10 cellular contexts compared by ENCODE assay signal in the genomic region with DNA sequence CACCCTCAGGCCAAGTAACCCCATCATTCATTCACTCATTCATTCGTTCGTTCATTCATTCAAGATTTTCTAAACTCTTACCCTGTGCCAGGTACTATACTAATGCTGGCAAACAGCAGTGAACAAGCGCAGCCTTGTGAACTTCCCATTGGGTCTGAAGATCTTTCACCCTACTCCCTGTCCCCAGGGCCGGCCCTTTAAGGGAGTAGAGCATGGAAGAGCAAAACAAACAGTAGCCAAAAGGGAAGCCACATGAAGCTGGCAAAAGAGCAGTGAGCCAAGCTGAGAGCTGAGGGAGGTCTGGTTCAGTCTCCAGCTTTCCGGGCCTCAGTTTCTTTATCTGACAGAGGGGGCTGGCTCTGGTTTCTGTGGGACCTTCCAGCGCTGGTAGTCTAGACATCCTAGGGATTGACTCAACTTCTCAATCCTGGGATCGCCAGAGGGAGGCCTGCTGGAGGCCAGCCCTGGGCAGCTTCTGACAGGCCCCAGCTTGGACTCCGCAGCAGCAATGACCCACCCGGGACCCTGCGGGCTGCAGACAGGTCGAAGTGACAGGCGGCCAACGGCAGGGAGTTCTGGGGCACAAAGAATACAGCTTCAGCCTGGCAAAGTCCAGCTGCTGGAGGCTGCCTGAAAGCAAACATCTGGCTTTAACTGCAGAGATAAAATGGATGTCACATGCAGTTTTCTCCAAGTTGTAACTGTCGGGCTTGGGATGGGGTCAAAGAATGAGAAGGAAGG. TPM values are rescaled to one million over a fixed set of nuclear protein-coding genes. Genes with fewer than 3 reads are reported as not detected.
DNase-seq lines count a peak whose midpoint lies in the region; ATAC-seq and TF ChIP-seq lines count a peak whose summit lies in the region.
"Had no signal": no experiment of that assay in that cellular context is flagged by ENCODE, and none has a peak within 500 bp of the region (broad histone marks: within the 10 kb centered on the region; RNA-seq: fewer than 3 reads in every experiment).

No MANE protein-coding gene starts in this region.

- intact Hi-C loops in psoas muscle (cut with DNase I), result no loop called here

- H3K27ac Mint-ChIP-seq in T-cell, result peak overlapping the region; percentile 59 to 90
- H3K27ac Mint-ChIP-seq: T-helper 2 cell treated with Interferon-gamma antibody and Interleukin-4, amounts not matched to agents 5 μg/mL and 100 μg/mL, for 36 hours had no signal

- TF ChIP-seq CTCF in cardiac muscle cell (IDR thresholded peaks at IDR 0.05; ENCODE audit: low read depth, low read length) (no peak), psoas muscle (IDR thresholded peaks at IDR 0.05) (no peak)

- H3K4me1 ChIP-seq in BLaER1 treated with 17β-estradiol and CSF1 and Interleukin-3, amounts not matched to agents 10 nM and 100 nM, result peaks cover 88 to 100% (median 95%) of the 10 kb centered on the region in 10 experiments
- H3K4me1 ChIP-seq in cardiac muscle cell (ENCODE audit: low read depth) (peaks cover 49% of the 10 kb centered on the region), psoas muscle (peaks cover 52% of the 10 kb centered on the region)

- H3K9me3 Mint-ChIP-seq in T-cell, result no peaks in the 10 kb centered on the region
- H3K9me3 Mint-ChIP-seq: T-helper 2 cell treated with Interferon-gamma antibody and Interleukin-4, amounts not matched to agents 5 μg/mL and 100 μg/mL, for 36 hours had no signal

- H3K27ac ChIP-seq in BLaER1 treated with 17β-estradiol and CSF1 and Interleukin-3, amounts not matched to agents 10 nM and 100 nM, result peak overlapping the region; percentile 15 to 90 (median 74); a peak in 20 of 22 replicates
- H3K27ac ChIP-seq in cardiac muscle cell (peak overlapping the region; percentile 74), psoas muscle (peak overlapping the region; percentile 30)

- H3K27me3 ChIP-seq in BLaER1 treated with 17β-estradiol and CSF1 and Interleukin-3, amounts not matched to agents 10 nM and 100 nM, result no peaks in the 10 kb centered on the region
- H3K27me3 ChIP-seq in cardiac muscle cell (no peaks in the 10 kb centered on the region), psoas muscle (ENCODE audit: insufficient read depth in 3 of 3, low read length in 2 of 3) (no peaks in the 10 kb centered on the region)

- peak overlapping the region in 5 of 10 experiments; percentile 6 to 34 (median 14); a peak in 3 of 20 replicates for H3K4me3 ChIP-seq in BLaER1 treated with 17β-estradiol and CSF1 and Interleukin-3, amounts not matched to agents 10 nM and 100 nM
- no peak overlapping the region for H3K4me3 ChIP-seq in cardiac muscle cell
- H3K4me3 ChIP-seq in psoas muscle, result no peak overlapping the region

- no peaks in the 10 kb centered on the region for H3K27me3 Mint-ChIP-seq in T-cell

- POLR2A ChIA-PET in T-cell (lab: Charles Lee), result interaction anchor here in 1 of 2 donors (0.6 kb wide), 1 partner anchor 28 kb away, joined by 3 read pairs; no protein-coding TSS in a partner anchor

- H3K4me2 ChIP-seq in BLaER1 treated with 17β-estradiol and CSF1 and Interleukin-3, amounts not matched to agents 10 nM and 100 nM, result peak overlapping the region; percentile 85 to 98 (median 95)

- peaks cover 82 to 90% (median 89%) of the 10 kb centered on the region in 3 donors for H3K4me1 Mint-ChIP-seq in T-cell

- peak overlapping the region in 10 of 11 experiments; percentile 8 to 60 (median 50); a peak in 14 of 22 replicates for H3K9ac ChIP-seq in BLaER1 treated with 17β-estradiol and CSF1 and Interleukin-3, amounts not matched to agents 10 nM and 100 nM

- ATAC-seq in T-cell (replicated peaks in 1 of 4), result no peak
- no peak for ATAC-seq in psoas muscle
- ATAC-seq in GM18868 (IDR thresholded peaks at IDR 0.05; ENCODE audit: unreplicated experiment), result no peak
- ATAC-seq in HG03280 (IDR thresholded peaks at IDR 0.05; ENCODE audit: unreplicated experiment), result no peak

- DNase-seq in T-cell, result no peak
- DNase-seq in cardiac muscle cell (ENCODE audit: low read depth in 1 of 2, low spot score in 1 of 2), result no peak
- no peak for DNase-seq in psoas muscle
- DNase-seq in AML-193 (lab: John Stamatoyannopoulos, UW), result no peak
- DNase-seq in NCI-H446 treated with DMSO at 0.1 percent for 48 hours (lab: John Stamatoyannopoulos, UW), result no peak
- DNase-seq: activated gamma-delta T cell had no signal

- H3K4me3 Mint-ChIP-seq in T-cell, result peak overlapping the region in 2 of 3 donors; percentile 43 to 74
- H3K4me3 Mint-ChIP-seq: T-helper 2 cell treated with Interferon-gamma antibody and Interleukin-4, amounts not matched to agents 5 μg/mL and 100 μg/mL, for 36 hours had no signal

- 60 to 70% (median 60%) methylated on average over 14 of the region's 14 CpGs for WGBS in psoas muscle, 3 donors

- H3K36me3 Mint-ChIP-seq in T-cell, result peaks cover 7% of the 10 kb centered on the region

- CTCF ChIA-PET in T-cell (lab: Charles Lee), result no interaction called here

- H3K9me3 ChIP-seq in BLaER1 treated with 17β-estradiol and CSF1 and Interleukin-3, amounts not matched to agents 10 nM and 100 nM (replicated peaks in 1 of 11), result no peaks in the 10 kb centered on the region
- H3K9me3 ChIP-seq in cardiac muscle cell (ENCODE audit: low read depth), result no peaks in the 10 kb centered on the region
- no peaks in the 10 kb centered on the region for H3K9me3 ChIP-seq in psoas muscle

- H4K20me1 ChIP-seq in BLaER1 treated with 17β-estradiol and CSF1 and Interleukin-3, amounts not matched to agents 10 nM and 100 nM, result peaks cover 6 to 89% (median 34%) of the 10 kb centered on the region in 11 experiments; a peak in 18 of 22 replicates

- H3K36me3 ChIP-seq in BLaER1 treated with 17β-estradiol and CSF1 and Interleukin-3, amounts not matched to agents 10 nM and 100 nM, result peaks cover 0 to 27% (median 6%) of the 10 kb centered on the region in 11 experiments; a peak in 13 of 22 replicates
- no peaks in the 10 kb centered on the region for H3K36me3 ChIP-seq in cardiac muscle cell
- H3K36me3 ChIP-seq in psoas muscle (ENCODE audit: insufficient read depth in 1 of 2, low read depth in 1 of 2), result no peaks in the 10 kb centered on the region

RNA-seq across cellular contexts. Expression of gene ACTN1, which starts 27.1 kb away (rescaled TPM):
- total RNA-seq in T-cell (100 to 1,000 TPM in 4 of 5 donors, 10 to 100 TPM in 1; 84.8 to 219 (median 122) TPM), cardiac muscle cell (167 and 169 TPM in 2 replicates), psoas muscle (10 to 100 TPM; 10.9 to 23.7 (median 16.0) TPM)
- polyA plus RNA-seq in cardiac muscle cell (171 and 202 TPM in 2 replicates), psoas muscle (1 to 10 TPM; 5.8 to 9.1 (median 6.2) TPM)
